8 cellular contexts compared by ENCODE assay signal in genomic region chr5:147453901-147454814, GRCh38. TPM values are rescaled to one million over a fixed set of nuclear protein-coding genes. Genes with fewer than 3 reads are reported as not detected.
DNase-seq lines count a peak whose midpoint lies in the region; ATAC-seq and TF ChIP-seq lines count a peak whose summit lies in the region.

No MANE protein-coding gene starts in this region.

- H3K27ac ChIP-seq in adrenal gland (peak overlapping the region in 2 of 5 donors; percentile 48 to 68), upper lobe of left lung (peak overlapping the region; percentile 81 to 87 (median 82))

- H3K27me3 ChIP-seq in adrenal gland (no peaks in the 10 kb centered on the region), upper lobe of left lung (peaks cover 0 to 9% (median 4%) of the 10 kb centered on the region in 4 donors)

- H3K4me3 ChIP-seq in NB4 (ENCODE audit: low read depth, low read length) = no peak overlapping the region
- H3K4me3 ChIP-seq in adrenal gland = peak overlapping the region in 3 of 4 donors; percentile 44 to 84 (median 56)
- peak overlapping the region; percentile 51 to 82 (median 66) for H3K4me3 ChIP-seq in upper lobe of left lung

- WGBS in adrenal gland, 4 donors = 3 to 5% (median 4%) methylated on average over 29 to 54 of the region's 54 CpGs
- 4 to 6% methylated on average over 34 to 46 of the region's 54 CpGs for WGBS in upper lobe of left lung, 2 donors

- intact Hi-C loops in adrenal gland (cut with DNase I) = loop anchor here in 1 of 2 donors (5.0 kb wide), 1 partner anchor 123 kb away; no protein-coding TSS in a partner anchor
- intact Hi-C loops in left cardiac atrium (cut with DNase I) = loop anchor here (5.0 to 10.0 kb wide), 6 partner anchors 53 to 229 kb away; no protein-coding TSS in a partner anchor
- intact Hi-C loops in posterior vena cava (cut with DNase I) = loop anchor here in 1 of 2 donors (5.0 kb wide), 2 partner anchors 53 to 103 kb away; no protein-coding TSS in a partner anchor

- H3K9me3 ChIP-seq in adrenal gland (replicated peaks in 1 of 3) = no peaks in the 10 kb centered on the region
- H3K9me3 ChIP-seq in upper lobe of left lung = no peaks in the 10 kb centered on the region

- DNase-seq in GM10266 (ENCODE audit: extremely low spot score) (peak; percentile 86), NB4 (ENCODE audit: low read depth) (peak; percentile 62), SW 1271 (lab: John Stamatoyannopoulos, UW) (peak; percentile 85 to 86), adrenal gland (peak; percentile 78 to 90 (median 86)), left cardiac atrium (peak; percentile 92), posterior vena cava (ENCODE audit: low spot score) (peak; percentile 97), upper lobe of left lung (peak; percentile 71 to 93)

- H3K36me3 ChIP-seq in adrenal gland (replicated peaks in 1 of 2) (no peaks in the 10 kb centered on the region), upper lobe of left lung (no peaks in the 10 kb centered on the region)

- TF ChIP-seq CTCF in GM10266 (IDR thresholded peaks at IDR 0.05; ENCODE audit: control insufficient read depth, insufficient read depth, low read depth, missing control alignments) = peak; percentile 78
- peak; percentile 75 for TF ChIP-seq CTCF in NB4 (IDR thresholded peaks at IDR 0.05; ENCODE audit: low read depth, low read length)
- TF ChIP-seq CTCF in adrenal gland (IDR thresholded peaks at IDR 0.05) = peak; percentile 80 to 97 (median 89)
- TF ChIP-seq CTCF in upper lobe of left lung (IDR thresholded peaks at IDR 0.05) = peak; percentile 74 to 97 (median 80)

- ATAC-seq in HG02588 (IDR thresholded peaks at IDR 0.05; ENCODE audit: unreplicated experiment) (peak; percentile 85), left cardiac atrium (peak; percentile 89 to 91), upper lobe of left lung (ENCODE audit: low FRiP score in 2 of 2) (peak; percentile 89 to 93)

- TF ChIP-seq EP300 in upper lobe of left lung (IDR thresholded peaks at IDR 0.05) = no peak

- H3K4me1 ChIP-seq in adrenal gland (replicated peaks in 1 of 2) (peaks cover 11 to 16% of the 10 kb centered on the region in 2 donors), upper lobe of left lung (peaks cover 14 to 46% (median 25%) of the 10 kb centered on the region in 4 donors)

- TF ChIP-seq POLR2A in NB4 (IDR thresholded peaks at IDR 0.05; ENCODE audit: extremely low read depth, insufficient read length) (no peak), adrenal gland (IDR thresholded peaks at IDR 0.05) (no peak), upper lobe of left lung (IDR thresholded peaks at IDR 0.05) (peak in 1 of 4 donors; percentile 52)

RNA-seq across cellular contexts. Expression of gene DPYSL3, which starts 55.7 kb away (rescaled TPM):
- total RNA-seq in adrenal gland = 10 to 100 TPM in 5 of 8 donors, 1 to 10 TPM in 3; 3.5 to 23.2 (median 11.5) TPM
- 10 to 100 TPM; 12.7 to 23.2 (median 13.6) TPM for polyA plus RNA-seq in adrenal gland
- 10 to 100 TPM; 42.4 to 55.7 TPM for total RNA-seq in left cardiac atrium
- 100 to 1,000 TPM; 401 to 418 TPM for total RNA-seq in posterior vena cava
- 10 to 100 TPM; 24.4 to 85.1 (median 40.6) TPM for total RNA-seq in upper lobe of left lung

Comparison
In these comparisons a context has a peak if more than half of its experiments do, and no peak if none do; other contexts are left out.
1. RNA of gene DPYSL3, which starts 55.7 kb away (total RNA-seq): 401 to 418 TPM in posterior vena cava; 42.4 to 55.7 TPM in left cardiac atrium, 24.4 to 85.1 TPM in upper lobe of left lung and 3.5 to 23.2 TPM in adrenal gland; every median in the first group is over 4 times any median in the second.
2. Peak in every context shown above with its lines, with median percentiles within 50 percentile points of each other: DNase-seq, CTCF ChIP-seq and ATAC-seq.